In genomic region chr13:111634410-111634809, GRCh38 we compare ENCODE assay signal across 31 cellular contexts.
"Had no signal": no experiment of that assay in that cellular context is flagged by ENCODE, and none has a peak within 500 bp of the region (broad histone marks: within the 10 kb centered on the region; RNA-seq: fewer than 3 reads in every experiment).

No MANE protein-coding gene starts in this region.

- FAIRE-seq: endothelial cell of umbilical vein, kidney, small intestine had no signal

- H3K4me1 ChIP-seq: esophagus muscularis mucosa, foreskin keratinocyte, gastroesophageal sphincter, heart left ventricle, parathyroid adenoma, right lobe of liver, stomach, testis, tibial artery had no signal

- H3K4me3 Mint-ChIP-seq: memory B cell; mesothelial cell of epicardium; naive B cell; natural killer cell treated with Interleukin-12 subunit alpha and Interleukin-12 subunit beta and Interleukin-15 and Interleukin-18, amount 100 ng/mL, for 72 hours; neural crest cell; type B pancreatic cell had no signal

- H3K9ac ChIP-seq: parathyroid adenoma had no signal

- H3K27me3 ChIP-seq: foreskin keratinocyte, neutrophil, right lobe of liver, stomach, testis had no signal

- H3K27ac Mint-ChIP-seq: memory B cell; mesothelial cell of epicardium; naive B cell; natural killer cell treated with Interleukin-12 subunit alpha and Interleukin-12 subunit beta and Interleukin-15 and Interleukin-18, amount 100 ng/mL, for 72 hours; progenitor cell of endocrine pancreas; type B pancreatic cell had no signal

- ATAC-seq: foreskin keratinocyte; gastroesophageal sphincter; heart left ventricle; left lobe of liver; mucosa of descending colon; natural killer cell treated with Interleukin-12 subunit alpha and Interleukin-12 subunit beta and Interleukin-15 and Interleukin-18, amount 100 ng/mL, for 72 hours; right lobe of liver had no signal

- H3K4me1 Mint-ChIP-seq: memory B cell, naive B cell had no signal

- H3K36me3 ChIP-seq: esophagus muscularis mucosa, gastroesophageal sphincter, heart left ventricle, neutrophil, right lobe of liver, stomach, tibial artery had no signal

- H2AFZ ChIP-seq: hepatocyte, parathyroid adenoma had no signal

- H3K79me2 ChIP-seq: hepatocyte, parathyroid adenoma had no signal

- H3K4me3 ChIP-seq: coronary artery, esophagus muscularis mucosa, gastroesophageal sphincter, heart left ventricle, hepatocyte, lung, mucosa of descending colon, right lobe of liver, stomach, testis, tibial artery had no signal

- H3K27me3 Mint-ChIP-seq: memory B cell, naive B cell had no signal

- H3K9me3 ChIP-seq: esophagus muscularis mucosa, gastroesophageal sphincter, heart left ventricle, mucosa of descending colon, neutrophil, right lobe of liver, stomach, testis, tibial artery had no signal

- H3K9me3 Mint-ChIP-seq: memory B cell; mesothelial cell of epicardium; natural killer cell treated with Interleukin-12 subunit alpha and Interleukin-12 subunit beta and Interleukin-15 and Interleukin-18, amount 100 ng/mL, for 72 hours; neural crest cell; type B pancreatic cell had no signal

- H3K36me3 Mint-ChIP-seq: memory B cell; mesothelial cell of epicardium; naive B cell; natural killer cell treated with Interleukin-12 subunit alpha and Interleukin-12 subunit beta and Interleukin-15 and Interleukin-18, amount 100 ng/mL, for 72 hours; type B pancreatic cell had no signal

- H3K27ac ChIP-seq: coronary artery, esophagus muscularis mucosa, foreskin keratinocyte, gastroesophageal sphincter, heart left ventricle, hepatocyte, neutrophil, parathyroid adenoma, right lobe of liver, stomach, testis, tibial artery had no signal

- DNase-seq: dermis blood vessel endothelial cell; effector memory CD4-positive, alpha-beta T cell; foreskin keratinocyte; heart left ventricle; kidney; mucosa of descending colon; naive B cell; small intestine; stimulated activated CD4-positive, alpha-beta T cell treated with anti-CD3 and anti-CD28 coated beads, Interleukin-15, amount 100 ng/mL, for 24 hours; stimulated activated CD4-positive, alpha-beta T cell treated with anti-CD3 and anti-CD28 coated beads, Interleukin-4, amount 100 ng/mL, for 1 hour; stimulated activated CD8-positive, alpha-beta memory T cell treated with anti-CD3 and anti-CD28 coated beads, Interleukin-4, amount 100 ng/mL, for 48 hours; stimulated activated naive CD4-positive, alpha-beta T cell; stomach; testis; tibial artery had no signal

- H3K4me2 ChIP-seq: hepatocyte had no signal
